8 cellular contexts compared by ENCODE assay signal in genomic region chr19:48424694-48425219, GRCh38. TPM values are rescaled to one million over a fixed set of nuclear protein-coding genes. Genes with fewer than 3 reads are reported as not detected.
A peak's percentile ranks its signal among the peaks of the same experiment; 100 is the strongest.
DNase-seq lines count a peak whose midpoint lies in the region; ATAC-seq, FAIRE-seq and TF ChIP-seq lines count a peak whose summit lies in the region.

No MANE protein-coding gene starts in this region.

- H3K27ac ChIP-seq in osteoblast (ENCODE audit: low read depth, low read length) = peak overlapping the region; percentile 65

- H3K36me3 ChIP-seq in bronchial epithelial cell (ENCODE audit: control insufficient read depth, insufficient read depth, low read length) (no peaks in the 10 kb centered on the region), osteoblast (ENCODE audit: insufficient read depth, low read length) (no peaks in the 10 kb centered on the region)

- peak overlapping the region; percentile 69 for H3K4me2 ChIP-seq in osteoblast (ENCODE audit: insufficient read depth, low read length)

- H2AFZ ChIP-seq in osteoblast (ENCODE audit: low read length) = peak overlapping the region; percentile 91

- peaks cover 7% of the 10 kb centered on the region for H3K4me1 Mint-ChIP-seq in activated T-helper 1 cell treated with anti-CD3 and anti-CD28 coated beads, Interleukin-12 subunit alpha, Interleukin-12 subunit beta, Interleukin-2, Interleukin-4 antibody, amounts not matched to agents 30 ng/mL and 10 ng/mL and 1 ng/mL, durations not matched to agents 14 hours and 24 hours and 36 hours (ENCODE audit: low read depth)

- H3K4me3 Mint-ChIP-seq in activated T-helper 1 cell treated with anti-CD3 and anti-CD28 coated beads, Interleukin-12 subunit alpha, Interleukin-12 subunit beta, Interleukin-2, Interleukin-4 antibody, amounts not matched to agents 30 ng/mL and 10 ng/mL and 1 ng/mL, durations not matched to agents 14 hours and 24 hours and 36 hours = no peak overlapping the region

- no peak for TF ChIP-seq CTCF in bronchial epithelial cell (IDR thresholded peaks at IDR 0.05; ENCODE audit: insufficient read depth, low read length, severe bottlenecking)
- TF ChIP-seq CTCF in osteoblast (IDR thresholded peaks at IDR 0.05; ENCODE audit: extremely low read depth, low read depth, low read length) = no peak

- H3K4me1 ChIP-seq in osteoblast (ENCODE audit: insufficient read depth, low read length) = peaks cover 7% of the 10 kb centered on the region

- no peak overlapping the region for H3K27ac Mint-ChIP-seq in activated T-helper 1 cell treated with anti-CD3 and anti-CD28 coated beads, Interleukin-12 subunit alpha, Interleukin-12 subunit beta, Interleukin-2, Interleukin-4 antibody, amounts not matched to agents 30 ng/mL and 10 ng/mL and 1 ng/mL, durations not matched to agents 14 hours and 24 hours and 36 hours

- no peaks in the 10 kb centered on the region for H4K20me1 ChIP-seq in osteoblast (ENCODE audit: insufficient read depth, low read length)

- no peak for FAIRE-seq in bronchial epithelial cell (lab: Jason Lieb, UNC)

- H3K9me3 Mint-ChIP-seq in activated T-helper 1 cell treated with anti-CD3 and anti-CD28 coated beads, Interleukin-12 subunit alpha, Interleukin-12 subunit beta, Interleukin-2, Interleukin-4 antibody, amounts not matched to agents 30 ng/mL and 10 ng/mL and 1 ng/mL, durations not matched to agents 14 hours and 24 hours and 36 hours = no peaks in the 10 kb centered on the region

- peaks cover 5% of the 10 kb centered on the region for H3K27me3 Mint-ChIP-seq in activated T-helper 1 cell treated with anti-CD3 and anti-CD28 coated beads, Interleukin-12 subunit alpha, Interleukin-12 subunit beta, Interleukin-2, Interleukin-4 antibody, amounts not matched to agents 30 ng/mL and 10 ng/mL and 1 ng/mL, durations not matched to agents 14 hours and 24 hours and 36 hours (ENCODE audit: insufficient read depth)

- peak; percentile 75 for DNase-seq in GM03348 (ENCODE audit: low spot score)
- peak; percentile 78 for DNase-seq in MV-4-11 (lab: John Stamatoyannopoulos, UW)
- peak; percentile 50 for DNase-seq in bronchial epithelial cell (ENCODE audit: low read depth)
- peak; percentile 95 for DNase-seq in osteoblast (ENCODE audit: insufficient read length, low spot score, missing footprints)
- no peak for DNase-seq in activated T-helper 1 cell treated with anti-CD3 and anti-CD28 coated beads, Interleukin-12 subunit alpha, Interleukin-12 subunit beta, Interleukin-2, Interleukin-4 antibody, amounts not matched to agents 30 ng/mL and 10 ng/mL and 1 ng/mL, durations not matched to agents 14 hours and 24 hours and 36 hours (ENCODE audit: low spot score)
- no peak for DNase-seq in DMS 273 treated with DMSO at 0.1 percent for 48 hours (lab: John Stamatoyannopoulos, UW)

- no peaks in the 10 kb centered on the region for H3K9me3 ChIP-seq in osteoblast (ENCODE audit: low read depth, low read length)

- no peak for ATAC-seq in HG03280 (IDR thresholded peaks at IDR 0.05; ENCODE audit: unreplicated experiment)
- no peak for ATAC-seq in GM21515 (IDR thresholded peaks at IDR 0.05; ENCODE audit: unreplicated experiment)

- no peaks in the 10 kb centered on the region for H3K36me3 Mint-ChIP-seq in activated T-helper 1 cell treated with anti-CD3 and anti-CD28 coated beads, Interleukin-12 subunit alpha, Interleukin-12 subunit beta, Interleukin-2, Interleukin-4 antibody, amounts not matched to agents 30 ng/mL and 10 ng/mL and 1 ng/mL, durations not matched to agents 14 hours and 24 hours and 36 hours (ENCODE audit: low read depth)

- no peak overlapping the region for H3K4me3 ChIP-seq in bronchial epithelial cell (ENCODE audit: low read depth, low read length)
- peak overlapping the region; percentile 41 for H3K4me3 ChIP-seq in osteoblast (ENCODE audit: insufficient read depth, low read length)

- no peaks in the 10 kb centered on the region for H3K79me2 ChIP-seq in osteoblast (ENCODE audit: insufficient read depth, low read length)

- H3K27me3 ChIP-seq in bronchial epithelial cell (ENCODE audit: control insufficient read depth, insufficient read depth, low read length) (no peaks in the 10 kb centered on the region), osteoblast (ENCODE audit: insufficient read depth, low read length) (no peaks in the 10 kb centered on the region)

- intact Hi-C loops in activated T-helper 1 cell treated with anti-CD3 and anti-CD28 coated beads, Interleukin-12 subunit alpha, Interleukin-12 subunit beta, Interleukin-2, Interleukin-4 antibody, amounts not matched to agents 30 ng/mL and 10 ng/mL and 1 ng/mL, durations not matched to agents 14 hours and 24 hours and 36 hours (cut with micrococcal nuclease) = no loop called here

RNA-seq across cellular contexts. Expression of gene GRWD1, which starts 21.0 kb away (rescaled TPM):
- total RNA-seq in bronchial epithelial cell (23.4 and 31.9 TPM in 2 replicates), osteoblast (23.3 and 25.0 TPM in 2 replicates)
- 96.0 and 100 TPM in 2 replicates for total RNA-seq in activated T-helper 1 cell treated with anti-CD3 and anti-CD28 coated beads, Interleukin-12 subunit alpha, Interleukin-12 subunit beta, Interleukin-2, Interleukin-4 antibody, amounts not matched to agents 30 ng/mL and 10 ng/mL and 1 ng/mL, durations not matched to agents 14 hours and 24 hours and 36 hours

RNA-seq across cellular contexts. Expression of gene KCNJ14, which starts 30.6 kb away (rescaled TPM):
- 1.0 and 1.1 TPM in 2 replicates for total RNA-seq in bronchial epithelial cell
- total RNA-seq in osteoblast = 0.59 and 0.72 TPM in 2 replicates
- 2.2 and 2.4 TPM in 2 replicates for total RNA-seq in activated T-helper 1 cell treated with anti-CD3 and anti-CD28 coated beads, Interleukin-12 subunit alpha, Interleukin-12 subunit beta, Interleukin-2, Interleukin-4 antibody, amounts not matched to agents 30 ng/mL and 10 ng/mL and 1 ng/mL, durations not matched to agents 14 hours and 24 hours and 36 hours

RNA-seq across cellular contexts. Expression of gene GRIN2D, which starts 31.3 kb away (rescaled TPM):
- total RNA-seq in bronchial epithelial cell (under 0.01 TPM in 1 of 2 replicates, not detected in the other), osteoblast (under 0.01 TPM in 2 replicates)
- 0.16 and 0.17 TPM in 2 replicates for total RNA-seq in activated T-helper 1 cell treated with anti-CD3 and anti-CD28 coated beads, Interleukin-12 subunit alpha, Interleukin-12 subunit beta, Interleukin-2, Interleukin-4 antibody, amounts not matched to agents 30 ng/mL and 10 ng/mL and 1 ng/mL, durations not matched to agents 14 hours and 24 hours and 36 hours

RNA-seq across cellular contexts. Expression of gene KDELR1, which starts 33.4 kb away (rescaled TPM):
- total RNA-seq in bronchial epithelial cell (27.9 and 30.6 TPM in 2 replicates), osteoblast (95.2 and 119 TPM in 2 replicates)
- 70.9 and 74.2 TPM in 2 replicates for total RNA-seq in activated T-helper 1 cell treated with anti-CD3 and anti-CD28 coated beads, Interleukin-12 subunit alpha, Interleukin-12 subunit beta, Interleukin-2, Interleukin-4 antibody, amounts not matched to agents 30 ng/mL and 10 ng/mL and 1 ng/mL, durations not matched to agents 14 hours and 24 hours and 36 hours

RNA-seq across cellular contexts. Expression of gene CYTH2, which starts 44.4 kb away (rescaled TPM):
- total RNA-seq in bronchial epithelial cell = 24.2 and 36.6 TPM in 2 replicates
- total RNA-seq in osteoblast = 63.6 and 66.2 TPM in 2 replicates
- total RNA-seq in activated T-helper 1 cell treated with anti-CD3 and anti-CD28 coated beads, Interleukin-12 subunit alpha, Interleukin-12 subunit beta, Interleukin-2, Interleukin-4 antibody, amounts not matched to agents 30 ng/mL and 10 ng/mL and 1 ng/mL, durations not matched to agents 14 hours and 24 hours and 36 hours = 35.9 and 37.1 TPM in 2 replicates

Comparison
In these comparisons a context has a peak if more than half of its experiments do, and no peak if none do; other contexts are left out.
1. DNase-seq: peak in GM03348 (single experiment), MV-4-11 (single experiment), bronchial epithelial cell (single experiment) and osteoblast (single experiment); none in activated T-helper 1 cell treated with anti-CD3 and anti-CD28 coated beads, Interleukin-12 subunit alpha, Interleukin-12 subunit beta, Interleukin-2, Interleukin-4 antibody, amounts not matched to agents 30 ng/mL and 10 ng/mL and 1 ng/mL, durations not matched to agents 14 hours and 24 hours and 36 hours (single experiment) and DMS 273 treated with DMSO at 0.1 percent for 48 hours (single experiment).